Comparison of ENCODE assay signal across 1 cellular context in the genomic region with DNA sequence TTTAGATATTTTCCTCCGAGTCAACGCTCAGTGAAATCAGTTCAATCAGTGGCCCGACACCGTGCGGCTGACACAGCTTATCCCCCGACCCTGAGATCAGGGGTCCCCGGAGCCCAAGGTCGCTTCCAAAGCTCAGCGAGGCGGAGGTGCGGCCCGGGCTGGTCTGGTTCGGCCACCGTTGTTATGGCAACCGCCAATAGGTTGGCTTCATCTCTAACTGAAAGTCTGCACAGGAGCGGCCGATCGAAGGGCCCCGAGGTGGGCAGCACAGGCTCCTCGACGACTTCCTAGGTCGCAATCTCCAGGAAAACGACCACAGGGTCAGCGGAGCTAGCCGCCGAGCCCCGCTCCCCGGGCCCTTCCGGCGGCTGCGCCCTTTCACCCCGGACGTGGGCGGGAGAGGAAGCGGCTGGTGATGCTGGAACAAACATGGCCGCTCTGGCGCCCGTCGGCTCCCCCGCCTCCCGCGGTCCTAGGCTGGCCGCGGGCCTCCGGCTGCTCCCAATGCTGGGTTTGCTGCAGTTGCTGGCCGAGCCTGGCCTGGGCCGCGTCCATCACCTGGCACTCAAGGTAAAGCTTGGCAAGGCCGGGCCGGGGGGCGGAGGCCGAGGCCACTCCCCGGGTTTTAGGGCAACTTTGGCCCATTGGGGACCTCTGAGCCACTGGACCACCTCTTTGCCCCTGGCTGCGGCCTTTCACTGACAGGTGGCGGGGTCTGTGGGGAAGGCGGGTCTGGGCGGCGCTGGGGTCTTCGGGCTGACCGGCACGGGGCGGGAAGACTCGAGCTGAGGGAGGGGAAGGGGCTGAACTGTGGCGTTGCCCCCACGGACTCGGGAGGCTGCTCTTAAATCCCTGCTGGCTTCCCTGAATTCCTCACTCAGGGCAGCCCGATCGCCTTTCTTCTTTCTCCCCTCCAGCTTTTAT.
TF ChIP-seq lines count a peak whose summit lies in the region.

Gene GPR107, plus strand, starts transcription at position 403 of the 924 bp plus-strand sequence. Its CDS starts 27 bp downstream, at position 430.

TF ChIP-seq in HepG2, 621 proteins besides CTCF, POLR2A, EP300 and RAD21 (continued from another document and continues in another):
- TF ChIP-seq, protein P1, sequence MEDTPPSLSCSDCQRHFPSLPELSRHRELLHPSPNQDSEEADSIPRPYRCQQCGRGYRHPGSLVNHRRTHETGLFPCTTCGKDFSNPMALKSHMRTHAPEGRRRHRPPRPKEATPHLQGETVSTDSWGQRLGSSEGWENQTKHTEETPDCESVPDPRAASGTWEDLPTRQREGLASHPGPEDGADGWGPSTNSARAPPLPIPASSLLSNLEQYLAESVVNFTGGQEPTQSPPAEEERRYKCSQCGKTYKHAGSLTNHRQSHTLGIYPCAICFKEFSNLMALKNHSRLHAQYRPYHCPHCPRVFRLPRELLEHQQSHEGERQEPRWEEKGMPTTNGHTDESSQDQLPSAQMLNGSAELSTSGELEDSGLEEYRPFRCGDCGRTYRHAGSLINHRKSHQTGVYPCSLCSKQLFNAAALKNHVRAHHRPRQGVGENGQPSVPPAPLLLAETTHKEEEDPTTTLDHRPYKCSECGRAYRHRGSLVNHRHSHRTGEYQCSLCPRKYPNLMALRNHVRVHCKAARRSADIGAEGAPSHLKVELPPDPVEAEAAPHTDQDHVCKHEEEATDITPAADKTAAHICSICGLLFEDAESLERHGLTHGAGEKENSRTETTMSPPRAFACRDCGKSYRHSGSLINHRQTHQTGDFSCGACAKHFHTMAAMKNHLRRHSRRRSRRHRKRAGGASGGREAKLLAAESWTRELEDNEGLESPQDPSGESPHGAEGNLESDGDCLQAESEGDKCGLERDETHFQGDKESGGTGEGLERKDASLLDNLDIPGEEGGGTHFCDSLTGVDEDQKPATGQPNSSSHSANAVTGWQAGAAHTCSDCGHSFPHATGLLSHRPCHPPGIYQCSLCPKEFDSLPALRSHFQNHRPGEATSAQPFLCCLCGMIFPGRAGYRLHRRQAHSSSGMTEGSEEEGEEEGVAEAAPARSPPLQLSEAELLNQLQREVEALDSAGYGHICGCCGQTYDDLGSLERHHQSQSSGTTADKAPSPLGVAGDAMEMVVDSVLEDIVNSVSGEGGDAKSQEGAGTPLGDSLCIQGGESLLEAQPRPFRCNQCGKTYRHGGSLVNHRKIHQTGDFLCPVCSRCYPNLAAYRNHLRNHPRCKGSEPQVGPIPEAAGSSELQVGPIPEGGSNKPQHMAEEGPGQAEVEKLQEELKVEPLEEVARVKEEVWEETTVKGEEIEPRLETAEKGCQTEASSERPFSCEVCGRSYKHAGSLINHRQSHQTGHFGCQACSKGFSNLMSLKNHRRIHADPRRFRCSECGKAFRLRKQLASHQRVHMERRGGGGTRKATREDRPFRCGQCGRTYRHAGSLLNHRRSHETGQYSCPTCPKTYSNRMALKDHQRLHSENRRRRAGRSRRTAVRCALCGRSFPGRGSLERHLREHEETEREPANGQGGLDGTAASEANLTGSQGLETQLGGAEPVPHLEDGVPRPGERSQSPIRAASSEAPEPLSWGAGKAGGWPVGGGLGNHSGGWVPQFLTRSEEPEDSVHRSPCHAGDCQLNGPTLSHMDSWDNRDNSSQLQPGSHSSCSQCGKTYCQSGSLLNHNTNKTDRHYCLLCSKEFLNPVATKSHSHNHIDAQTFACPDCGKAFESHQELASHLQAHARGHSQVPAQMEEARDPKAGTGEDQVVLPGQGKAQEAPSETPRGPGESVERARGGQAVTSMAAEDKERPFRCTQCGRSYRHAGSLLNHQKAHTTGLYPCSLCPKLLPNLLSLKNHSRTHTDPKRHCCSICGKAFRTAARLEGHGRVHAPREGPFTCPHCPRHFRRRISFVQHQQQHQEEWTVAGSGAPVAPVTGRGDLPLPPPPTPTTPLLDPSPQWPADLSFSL (CRISPR knock-in tag; IDR thresholded peaks at IDR 0.05) = no peak
- TF ChIP-seq ETV5 (CRISPR knock-in tag; IDR thresholded peaks at IDR 0.05; ENCODE audit: borderline replicate concordance) (peak; percentile 89), XRCC5 (optimal IDR thresholded peaks at IDR 0.05; ENCODE audit: low read length) (peak; percentile 35), ZC3H4 (CRISPR knock-in tag; IDR thresholded peaks at IDR 0.05; ENCODE audit: borderline replicate concordance) (no peak), RARG (CRISPR knock-in tag; IDR thresholded peaks at IDR 0.05; ENCODE audit: low read depth) (no peak; the same call in 1 of the 2 replicates), RELA (CRISPR knock-in tag; IDR thresholded peaks at IDR 0.05) (0 out of 2 replicates have a peak, but pooled peaks have one; percentile 51), ZNF460 (CRISPR knock-in tag; IDR thresholded peaks at IDR 0.05; ENCODE audit: borderline replicate concordance) (no peak), ZNF674 (CRISPR knock-in tag; IDR thresholded peaks at IDR 0.05; ENCODE audit: low read depth) (no peak), NFIC (IDR thresholded peaks at IDR 0.05; ENCODE audit: low read length) (no peak), SOX5 (CRISPR knock-in tag; IDR thresholded peaks at IDR 0.05; ENCODE audit: borderline replicate concordance) (peak; percentile 10; the same call in 1 of the 2 replicates), FOXM1 (CRISPR knock-in tag; IDR thresholded peaks at IDR 0.05) (no peak), IKZF1 (IDR thresholded peaks at IDR 0.05) (no peak), ZNF543 (CRISPR knock-in tag; IDR thresholded peaks at IDR 0.05) (peak; percentile 46; the same call in 1 of the 2 replicates), MYNN (CRISPR knock-in tag; IDR thresholded peaks at IDR 0.05; ENCODE audit: low read depth) (no peak), TBL1XR1 (IDR thresholded peaks at IDR 0.05; ENCODE audit: borderline replicate concordance, low read length, partially characterized antibody) (no peak), ZNF572 (CRISPR knock-in tag; IDR thresholded peaks at IDR 0.05) (no peak), ZBTB8A (CRISPR knock-in tag; IDR thresholded peaks at IDR 0.05; ENCODE audit: borderline replicate concordance, low read depth) (no peak), SMAD1 (CRISPR knock-in tag; IDR thresholded peaks at IDR 0.05; ENCODE audit: borderline replicate concordance, low read depth) (no peak; the same call in 1 of the 2 replicates), THAP9 (CRISPR knock-in tag; IDR thresholded peaks at IDR 0.05; ENCODE audit: borderline replicate concordance) (peak; percentile 88), ERF (CRISPR knock-in tag; IDR thresholded peaks at IDR 0.05) (peak; percentile 70), FOXK1 (CRISPR knock-in tag; IDR thresholded peaks at IDR 0.05; ENCODE audit: borderline replicate concordance, low read depth) (peak; percentile 61; the same call in 1 of the 2 replicates), GLI4 (CRISPR knock-in tag; IDR thresholded peaks at IDR 0.05; ENCODE audit: borderline replicate concordance) (peak; percentile 84; the same call in 1 of the 2 replicates), ZNF557 (CRISPR knock-in tag; IDR thresholded peaks at IDR 0.05) (no peak), ZNF598 (CRISPR knock-in tag; IDR thresholded peaks at IDR 0.05; ENCODE audit: borderline replicate concordance) (peak; percentile 54), ZNF850 (CRISPR knock-in tag; conservative IDR thresholded peaks at IDR 0.05) (0 out of 2 replicates have a peak, but pooled peaks have one; percentile 59), DBP (CRISPR knock-in tag; IDR thresholded peaks at IDR 0.05; ENCODE audit: not compliant biosample characterization) (peak; percentile 54), ZNF431 (CRISPR knock-in tag; IDR thresholded peaks at IDR 0.05; ENCODE audit: borderline replicate concordance, low read depth) (0 out of 2 replicates have a peak, but pooled peaks have one; percentile 19)
- TF ChIP-seq, protein P2, sequence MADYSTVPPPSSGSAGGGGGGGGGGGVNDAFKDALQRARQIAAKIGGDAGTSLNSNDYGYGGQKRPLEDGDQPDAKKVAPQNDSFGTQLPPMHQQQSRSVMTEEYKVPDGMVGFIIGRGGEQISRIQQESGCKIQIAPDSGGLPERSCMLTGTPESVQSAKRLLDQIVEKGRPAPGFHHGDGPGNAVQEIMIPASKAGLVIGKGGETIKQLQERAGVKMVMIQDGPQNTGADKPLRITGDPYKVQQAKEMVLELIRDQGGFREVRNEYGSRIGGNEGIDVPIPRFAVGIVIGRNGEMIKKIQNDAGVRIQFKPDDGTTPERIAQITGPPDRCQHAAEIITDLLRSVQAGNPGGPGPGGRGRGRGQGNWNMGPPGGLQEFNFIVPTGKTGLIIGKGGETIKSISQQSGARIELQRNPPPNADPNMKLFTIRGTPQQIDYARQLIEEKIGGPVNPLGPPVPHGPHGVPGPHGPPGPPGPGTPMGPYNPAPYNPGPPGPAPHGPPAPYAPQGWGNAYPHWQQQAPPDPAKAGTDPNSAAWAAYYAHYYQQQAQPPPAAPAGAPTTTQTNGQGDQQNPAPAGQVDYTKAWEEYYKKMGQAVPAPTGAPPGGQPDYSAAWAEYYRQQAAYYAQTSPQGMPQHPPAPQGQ (CRISPR knock-in tag; IDR thresholded peaks at IDR 0.05; ENCODE audit: borderline replicate concordance) = no peak
- TF ChIP-seq, protein P3, sequence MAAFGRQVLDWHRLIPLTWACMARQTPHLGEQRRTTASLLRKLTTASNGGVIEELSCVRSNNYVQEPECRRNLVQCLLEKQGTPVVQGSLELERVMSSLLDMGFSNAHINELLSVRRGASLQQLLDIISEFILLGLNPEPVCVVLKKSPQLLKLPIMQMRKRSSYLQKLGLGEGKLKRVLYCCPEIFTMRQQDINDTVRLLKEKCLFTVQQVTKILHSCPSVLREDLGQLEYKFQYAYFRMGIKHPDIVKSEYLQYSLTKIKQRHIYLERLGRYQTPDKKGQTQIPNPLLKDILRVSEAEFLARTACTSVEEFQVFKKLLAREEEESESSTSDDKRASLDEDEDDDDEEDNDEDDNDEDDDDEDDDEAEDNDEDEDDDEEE (CRISPR knock-in tag; IDR thresholded peaks at IDR 0.05) = 0 out of 2 replicates have a peak, but pooled peaks have one; percentile 78
- TF ChIP-seq, protein P4, sequence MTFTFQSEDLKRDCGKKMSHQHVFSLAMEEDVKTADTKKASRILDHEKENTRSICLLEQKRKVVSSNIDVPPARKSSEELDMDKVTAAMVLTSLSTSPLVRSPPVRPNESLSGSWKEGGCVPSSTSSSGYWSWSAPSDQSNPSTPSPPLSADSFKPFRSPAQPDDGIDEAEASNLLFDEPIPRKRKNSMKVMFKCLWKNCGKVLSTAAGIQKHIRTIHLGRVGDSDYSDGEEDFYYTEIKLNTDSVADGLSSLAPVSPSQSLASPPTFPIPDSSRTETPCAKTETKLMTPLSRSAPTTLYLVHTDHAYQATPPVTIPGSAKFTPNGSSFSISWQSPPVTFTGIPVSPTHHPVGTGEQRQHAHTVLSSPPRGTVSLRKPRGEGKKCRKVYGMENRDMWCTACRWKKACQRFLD (CRISPR knock-in tag; IDR thresholded peaks at IDR 0.05; ENCODE audit: borderline replicate concordance) = peak; percentile 56; the same call in 1 of the 2 replicates
- TF ChIP-seq, protein P5, sequence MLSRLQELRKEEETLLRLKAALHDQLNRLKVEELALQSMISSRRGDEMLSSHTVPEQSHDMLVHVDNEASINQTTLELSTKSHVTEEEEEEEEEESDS (CRISPR knock-in tag; IDR thresholded peaks at IDR 0.05; ENCODE audit: borderline replicate concordance) = no peak; the same call in 1 of the 2 replicates
- TF ChIP-seq, protein P6, sequence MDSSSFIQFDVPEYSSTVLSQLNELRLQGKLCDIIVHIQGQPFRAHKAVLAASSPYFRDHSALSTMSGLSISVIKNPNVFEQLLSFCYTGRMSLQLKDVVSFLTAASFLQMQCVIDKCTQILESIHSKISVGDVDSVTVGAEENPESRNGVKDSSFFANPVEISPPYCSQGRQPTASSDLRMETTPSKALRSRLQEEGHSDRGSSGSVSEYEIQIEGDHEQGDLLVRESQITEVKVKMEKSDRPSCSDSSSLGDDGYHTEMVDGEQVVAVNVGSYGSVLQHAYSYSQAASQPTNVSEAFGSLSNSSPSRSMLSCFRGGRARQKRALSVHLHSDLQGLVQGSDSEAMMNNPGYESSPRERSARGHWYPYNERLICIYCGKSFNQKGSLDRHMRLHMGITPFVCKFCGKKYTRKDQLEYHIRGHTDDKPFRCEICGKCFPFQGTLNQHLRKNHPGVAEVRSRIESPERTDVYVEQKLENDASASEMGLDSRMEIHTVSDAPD (CRISPR knock-in tag; IDR thresholded peaks at IDR 0.05) = no peak
- TF ChIP-seq, protein P7, sequence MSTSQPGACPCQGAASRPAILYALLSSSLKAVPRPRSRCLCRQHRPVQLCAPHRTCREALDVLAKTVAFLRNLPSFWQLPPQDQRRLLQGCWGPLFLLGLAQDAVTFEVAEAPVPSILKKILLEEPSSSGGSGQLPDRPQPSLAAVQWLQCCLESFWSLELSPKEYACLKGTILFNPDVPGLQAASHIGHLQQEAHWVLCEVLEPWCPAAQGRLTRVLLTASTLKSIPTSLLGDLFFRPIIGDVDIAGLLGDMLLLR (CRISPR knock-in tag; IDR thresholded peaks at IDR 0.05) = no peak
- TF ChIP-seq, protein P8, sequence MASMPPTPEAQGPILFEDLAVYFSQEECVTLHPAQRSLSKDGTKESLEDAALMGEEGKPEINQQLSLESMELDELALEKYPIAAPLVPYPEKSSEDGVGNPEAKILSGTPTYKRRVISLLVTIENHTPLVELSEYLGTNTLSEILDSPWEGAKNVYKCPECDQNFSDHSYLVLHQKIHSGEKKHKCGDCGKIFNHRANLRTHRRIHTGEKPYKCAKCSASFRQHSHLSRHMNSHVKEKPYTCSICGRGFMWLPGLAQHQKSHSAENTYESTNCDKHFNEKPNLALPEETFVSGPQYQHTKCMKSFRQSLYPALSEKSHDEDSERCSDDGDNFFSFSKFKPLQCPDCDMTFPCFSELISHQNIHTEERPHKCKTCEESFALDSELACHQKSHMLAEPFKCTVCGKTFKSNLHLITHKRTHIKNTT (CRISPR knock-in tag; IDR thresholded peaks at IDR 0.05) = no peak
- TF ChIP-seq, protein P9, sequence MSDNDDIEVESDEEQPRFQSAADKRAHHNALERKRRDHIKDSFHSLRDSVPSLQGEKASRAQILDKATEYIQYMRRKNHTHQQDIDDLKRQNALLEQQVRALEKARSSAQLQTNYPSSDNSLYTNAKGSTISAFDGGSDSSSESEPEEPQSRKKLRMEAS (IDR thresholded peaks at IDR 0.05) = peak; percentile 61
